19 cellular contexts compared by ENCODE assay signal in the genomic region with DNA sequence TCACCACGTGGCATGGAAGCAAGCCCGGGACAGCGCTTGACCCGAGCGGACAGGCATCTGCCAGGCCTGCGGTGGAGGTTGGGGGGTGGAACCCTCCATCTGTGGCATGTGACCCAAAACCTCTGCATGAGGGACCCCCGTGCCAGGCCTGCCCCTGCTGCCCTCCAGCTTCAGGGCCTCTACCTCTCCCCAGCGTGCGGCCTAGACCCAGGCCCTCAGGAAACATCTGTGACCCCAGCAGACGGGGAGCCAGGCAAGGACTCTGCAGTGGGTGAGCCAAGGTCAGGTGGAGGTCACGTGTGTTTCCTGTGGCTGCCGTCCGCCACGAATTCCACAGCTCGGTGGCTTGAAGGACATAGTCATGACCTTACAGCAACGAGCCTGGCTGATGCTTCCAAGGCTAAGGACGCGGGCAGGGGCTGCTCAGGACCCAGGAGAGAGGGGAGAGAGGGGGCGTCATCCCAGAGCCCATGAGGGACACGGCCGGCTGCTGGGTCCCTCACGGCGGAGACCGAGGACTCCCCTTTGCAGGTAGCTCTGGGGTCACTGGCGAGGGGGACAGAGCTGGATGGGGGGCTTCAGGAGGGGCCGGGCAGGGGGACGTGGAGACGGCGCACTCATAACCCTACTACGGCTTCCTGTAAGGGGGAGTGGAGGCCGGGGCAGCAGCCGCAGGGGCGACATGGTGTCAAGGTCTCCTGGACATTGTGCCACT.
"Had no signal": no experiment of that assay in that cellular context is flagged by ENCODE, and none has a peak within 500 bp of the region (broad histone marks: within the 10 kb centered on the region; RNA-seq: fewer than 3 reads in every experiment).

No MANE protein-coding gene starts in this region.

- H3K36me3 ChIP-seq: ascending aorta, brain microvascular endothelial cell, esophagus squamous epithelium, gastroesophageal sphincter, heart left ventricle, tibial artery had no signal

- H3K9me3 ChIP-seq: ascending aorta, esophagus squamous epithelium, gastroesophageal sphincter, heart left ventricle, tibial artery had no signal

- H3K4me3 ChIP-seq: ascending aorta, dorsolateral prefrontal cortex, esophagus squamous epithelium, gastroesophageal sphincter, heart left ventricle, lung, tibial artery had no signal

- H3K4me1 ChIP-seq: ascending aorta, esophagus squamous epithelium, gastroesophageal sphincter, heart left ventricle, tibial artery had no signal

- ATAC-seq: activated naive CD4-positive, alpha-beta T cell treated with anti-CD3 and anti-CD28 coated beads, Interleukin-2, amount 50 U/mL, for 72 hours; gastroesophageal sphincter had no signal

- H3K27me3 ChIP-seq: ascending aorta, brain microvascular endothelial cell, dorsolateral prefrontal cortex had no signal

- H3K27ac ChIP-seq: ascending aorta, brain microvascular endothelial cell, dorsolateral prefrontal cortex, esophagus squamous epithelium, gastroesophageal sphincter, heart left ventricle, tibial artery had no signal

- DNase-seq: activated CD4-positive, alpha-beta T cell treated with anti-CD3 and anti-CD28 coated beads, Interleukin-2, amount 50 U/mL, for 4 hours; activated CD8-positive, alpha-beta memory T cell treated with anti-CD3 and anti-CD28 coated beads for 24 hours; activated CD8-positive, alpha-beta memory T cell treated with anti-CD3 and anti-CD28 coated beads, Interleukin-2, amount 50 U/mL, for 4 hours; activated T-cell treated with anti-CD3 and anti-CD28 coated beads, Interleukin-2, amount 50 U/mL, for 24 hours; brain microvascular endothelial cell; central memory CD4-positive, alpha-beta T cell; esophagus squamous epithelium; islet precursor cell; naive thymus-derived CD4-positive, alpha-beta T cell; retina; stimulated activated CD4-positive, alpha-beta T cell treated with anti-CD3 and anti-CD28 coated beads, Interleukin-4, amount 100 ng/mL, for 24 hours; T-helper 9 cell had no signal
